Comparison of ENCODE assay signal across 9 cellular contexts in genomic region chr15:67124911-67125588, GRCh38. TPM values are rescaled to one million over a fixed set of nuclear protein-coding genes. Genes with fewer than 3 reads are reported as not detected.
A peak's percentile ranks its signal among the peaks of the same experiment; 100 is the strongest.
DNase-seq lines count a peak whose midpoint lies in the region; ATAC-seq and TF ChIP-seq lines count a peak whose summit lies in the region.
"Had no signal": no experiment of that assay in that cellular context is flagged by ENCODE, and none has a peak within 500 bp of the region (broad histone marks: within the 10 kb centered on the region; RNA-seq: fewer than 3 reads in every experiment).

No MANE protein-coding gene starts in this region.

- peaks cover 6% of the 10 kb centered on the region for H3K36me3 Mint-ChIP-seq in CD8-positive, alpha-beta T cell
- H3K36me3 Mint-ChIP-seq in progenitor cell of endocrine pancreas (ENCODE audit: insufficient read depth) = no peaks in the 10 kb centered on the region

- no peak overlapping the region for H3K4me3 ChIP-seq in CD8-positive, alpha-beta T cell (ENCODE audit: low read depth, low read length)
- no peak overlapping the region for H3K4me3 ChIP-seq in SK-N-SH (ENCODE audit: low read depth in 2 of 2, low read length in 1 of 2)
- no peak overlapping the region for H3K4me3 ChIP-seq in fibroblast of mammary gland (ENCODE audit: control insufficient read depth, low read depth, low read length)

- intact Hi-C loops in CD8-positive, alpha-beta T cell (cut with DNase I, micrococcal nuclease) = loop anchor here (5.0 to 10.0 kb wide), 3 partner anchors 43 to 130 kb away; partner anchors contain the start of genes SMAD3 (in 2 of the 2), AAGAB (in 1 of the 2) and IQCH (in 1 of the 2)

- H3K4me1 Mint-ChIP-seq in CD8-positive, alpha-beta T cell (ENCODE audit: low read depth) = peaks cover 69% of the 10 kb centered on the region
- peaks cover 27% of the 10 kb centered on the region for H3K4me1 Mint-ChIP-seq in progenitor cell of endocrine pancreas (ENCODE audit: low read depth)

- H3K27ac ChIP-seq in CD8-positive, alpha-beta T cell (ENCODE audit: low read depth, low read length) = no peak overlapping the region
- H3K27ac ChIP-seq in SK-N-SH (ENCODE audit: low read depth in 2 of 2, low read length in 1 of 2) = peak overlapping the region; percentile 72 to 99

- H2AFZ ChIP-seq in SK-N-SH (ENCODE audit: low read depth) = no peak overlapping the region

- H3K27me3 ChIP-seq in CD8-positive, alpha-beta T cell (ENCODE audit: insufficient read depth, low read length) = no peaks in the 10 kb centered on the region
- no peaks in the 10 kb centered on the region for H3K27me3 ChIP-seq in SK-N-SH (ENCODE audit: insufficient read depth)

- POLR2A ChIA-PET in CD8-positive, alpha-beta T cell (lab: Charles Lee) = interaction anchor here (0.6 to 1.0 kb wide), 2 partner anchors 11 to 121 kb away, joined by 3 read pairs; no protein-coding TSS in a partner anchor
- POLR2A ChIA-PET in SK-N-SH (lab: Yijun Ruan, JAX) = no interaction called here

- no peak for ATAC-seq in CD8-positive, alpha-beta T cell
- no peak for ATAC-seq in GM21360 (IDR thresholded peaks at IDR 0.05; ENCODE audit: unreplicated experiment)

- no peak for DNase-seq in CD8-positive, alpha-beta T cell
- DNase-seq in SK-N-SH (no peak), fibroblast of mammary gland (ENCODE audit: low read depth) (peak; percentile 60), progenitor cell of endocrine pancreas (ENCODE audit: low spot score, unreplicated experiment) (no peak), GM19240 (ENCODE audit: insufficient read length, low spot score) (no peak), middle frontal gyrus (ENCODE audit: extremely low spot score, low spot score) (no peak), DMS79 treated with DMSO at 0.1 percent for 48 hours (lab: John Stamatoyannopoulos, UW) (no peak)
- DNase-seq: activated T-cell treated with anti-CD3 and anti-CD28 coated beads, Interleukin-2, amount 50 U/mL, for 48 hours had no signal

- H3K9ac ChIP-seq in SK-N-SH = peak overlapping the region; percentile 73

- no peak for TF ChIP-seq CTCF in CD8-positive, alpha-beta T cell (IDR thresholded peaks at IDR 0.05)
- no peak for TF ChIP-seq CTCF in SK-N-SH (IDR thresholded peaks at IDR 0.05)
- no peak for TF ChIP-seq CTCF in fibroblast of mammary gland (conservative IDR thresholded peaks at IDR 0.05; ENCODE audit: control insufficient read depth, insufficient read depth, low read depth, low read length)
- no peak for TF ChIP-seq CTCF in progenitor cell of endocrine pancreas (IDR thresholded peaks at IDR 0.05; ENCODE audit: unreplicated experiment)

- H3K27me3 Mint-ChIP-seq in CD8-positive, alpha-beta T cell (ENCODE audit: low read depth) = no peaks in the 10 kb centered on the region
- no peaks in the 10 kb centered on the region for H3K27me3 Mint-ChIP-seq in progenitor cell of endocrine pancreas

- peaks cover 76% of the 10 kb centered on the region for H3K79me2 ChIP-seq in SK-N-SH (ENCODE audit: insufficient read depth)

- 54% methylated on average over 10 of the region's 13 CpGs for WGBS in SK-N-SH (ENCODE audit: low lambda C conversion rate)

- H3F3A ChIP-seq in SK-N-SH (replicated peaks; ENCODE audit: insufficient read depth) = peaks cover 67% of the 10 kb centered on the region

- H3K36me3 ChIP-seq in CD8-positive, alpha-beta T cell (ENCODE audit: insufficient read depth, low read length) = no peaks in the 10 kb centered on the region
- peaks cover 0 to 7% of the 10 kb centered on the region in 2 experiments for H3K36me3 ChIP-seq in SK-N-SH (replicated peaks in 1 of 2; ENCODE audit: control insufficient read depth in 1 of 2, insufficient read depth in 2 of 2, low read length in 1 of 2)

- TF ChIP-seq RAD21 in SK-N-SH (IDR thresholded peaks at IDR 0.05; ENCODE audit: low read length) = no peak

- no peaks in the 10 kb centered on the region for H4K20me1 ChIP-seq in SK-N-SH (ENCODE audit: insufficient read depth)

- H3K4me3 Mint-ChIP-seq in CD8-positive, alpha-beta T cell = no peak overlapping the region
- no peak overlapping the region for H3K4me3 Mint-ChIP-seq in progenitor cell of endocrine pancreas (ENCODE audit: low read depth)

- CTCF ChIA-PET in CD8-positive, alpha-beta T cell (lab: Charles Lee) = interaction anchor here (2.1 kb wide), 1 partner anchor 10 kb away, joined by 10 read pairs; no protein-coding TSS in a partner anchor
- CTCF ChIA-PET in SK-N-SH (lab: Yijun Ruan, JAX) = interaction anchor here (0.6 kb wide), 1 partner anchor 404 kb away, joined by 3 read pairs; no protein-coding TSS in a partner anchor

- no peaks in the 10 kb centered on the region for H3K9me2 ChIP-seq in SK-N-SH

- H3K9me3 Mint-ChIP-seq in CD8-positive, alpha-beta T cell = no peaks in the 10 kb centered on the region
- H3K9me3 Mint-ChIP-seq in progenitor cell of endocrine pancreas (ENCODE audit: low read depth) = no peaks in the 10 kb centered on the region

- peak overlapping the region; percentile 68 for H3K4me2 ChIP-seq in SK-N-SH

- H3K9me3 ChIP-seq in CD8-positive, alpha-beta T cell (ENCODE audit: low read length) = no peaks in the 10 kb centered on the region
- H3K9me3 ChIP-seq in SK-N-SH = no peaks in the 10 kb centered on the region

- TF ChIP-seq EP300 in SK-N-SH (IDR thresholded peaks at IDR 0.05; ENCODE audit: borderline replicate concordance in 1 of 2, low read depth in 1 of 2, low read length in 1 of 2) = no peak

- H3K27ac Mint-ChIP-seq in CD8-positive, alpha-beta T cell = peak overlapping the region; percentile 90
- peak overlapping the region; percentile 59 for H3K27ac Mint-ChIP-seq in progenitor cell of endocrine pancreas

- peaks cover 20% of the 10 kb centered on the region for H3K4me1 ChIP-seq in CD8-positive, alpha-beta T cell (ENCODE audit: insufficient read depth, low read length)
- H3K4me1 ChIP-seq in SK-N-SH (ENCODE audit: control insufficient read depth in 1 of 2, insufficient read depth in 2 of 2, low read depth in 1 of 2, low read length in 1 of 2) = peaks cover 28 to 53% of the 10 kb centered on the region in 2 experiments

TF ChIP-seq in SK-N-SH, 30 proteins besides CTCF, POLR2A, EP300 and RAD21:
- TF ChIP-seq SIN3A (IDR thresholded peaks at IDR 0.05; ENCODE audit: borderline replicate concordance, low read depth, low read length) = no peak
- TF ChIP-seq CHD2 (IDR thresholded peaks at IDR 0.05; ENCODE audit: low read length, partially characterized antibody) = no peak
- no peak for TF ChIP-seq TAF1 (IDR thresholded peaks at IDR 0.05; ENCODE audit: borderline replicate concordance, low read depth, low read length)
- no peak for TF ChIP-seq NRF1 (IDR thresholded peaks at IDR 0.05; ENCODE audit: low read depth, low read length)
- no peak for TF ChIP-seq JUND (IDR thresholded peaks at IDR 0.05)
- no peak for TF ChIP-seq FOXM1 (IDR thresholded peaks at IDR 0.05; ENCODE audit: low read depth)
- TF ChIP-seq FOSL2 (IDR thresholded peaks at IDR 0.05; ENCODE audit: borderline replicate concordance, low read depth) = no peak
- TF ChIP-seq RFX5 (IDR thresholded peaks at IDR 0.05; ENCODE audit: low read length) = no peak
- TF ChIP-seq MAX (IDR thresholded peaks at IDR 0.05; ENCODE audit: low read depth) = no peak
- TF ChIP-seq GATA2 (CRISPR knock-in tag; IDR thresholded peaks at IDR 0.05) = no peak
- TF ChIP-seq YY1 (IDR thresholded peaks at IDR 0.05; ENCODE audit: low read depth) = no peak
- no peak for TF ChIP-seq USF1 (IDR thresholded peaks at IDR 0.05; ENCODE audit: borderline replicate concordance, low read depth)
- TF ChIP-seq IRF3 (IDR thresholded peaks at IDR 0.05; ENCODE audit: low read depth, low read length) = no peak

RNA-seq across cellular contexts. Expression of gene SMAD3, which starts 59.6 kb away (rescaled TPM):
- total RNA-seq in CD8-positive, alpha-beta T cell = 10 to 100 TPM; 25.4 to 29.0 TPM
- 18.0 and 19.5 TPM in 2 replicates for polyA plus RNA-seq in SK-N-SH (2012; rRNA removed)
- 12.0 and 14.6 TPM in 2 replicates for polyA plus RNA-seq in SK-N-SH (2012; cell fraction: cytosol; rRNA removed)
- polyA plus RNA-seq in SK-N-SH (2012; cell fraction: nucleus; rRNA removed) = 47.4 and 59.5 TPM in 2 replicates
- total RNA-seq in progenitor cell of endocrine pancreas = 49.9 and 51.3 TPM in 2 replicates
